In the genomic region with DNA sequence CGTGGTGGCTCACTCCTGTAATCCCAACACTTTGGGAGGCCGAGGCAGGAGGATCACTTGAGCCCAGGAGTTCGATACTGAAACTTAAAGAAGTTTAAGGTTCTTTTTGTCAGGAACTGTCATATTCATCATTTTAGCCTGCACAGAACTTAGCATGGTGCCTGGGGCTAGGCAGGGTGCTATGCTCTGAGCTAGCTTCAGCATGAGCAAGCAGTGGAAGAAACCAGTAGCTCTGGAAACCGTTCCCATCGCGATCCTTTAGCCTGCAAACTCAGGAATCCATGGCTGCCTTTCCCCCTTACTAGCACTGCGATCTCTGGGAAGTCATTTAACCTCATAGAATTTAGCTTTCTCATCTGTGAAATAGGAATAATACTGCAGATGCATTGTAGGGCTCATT, we compare ENCODE assay signal across 7 cellular contexts.
"Had no signal": no experiment of that assay in that cellular context is flagged by ENCODE, and none has a peak within 500 bp of the region (broad histone marks: within the 10 kb centered on the region; RNA-seq: fewer than 3 reads in every experiment).

No MANE protein-coding gene starts in this region.

- DNase-seq: GDM1, GF-D8 had no signal

- FAIRE-seq: G401.6, GM12878, GM12891, GM12892, GM18507 had no signal

- H3K4me3 ChIP-seq: GM12878 had no signal
